8 cellular contexts compared by ENCODE assay signal in the genomic region with DNA sequence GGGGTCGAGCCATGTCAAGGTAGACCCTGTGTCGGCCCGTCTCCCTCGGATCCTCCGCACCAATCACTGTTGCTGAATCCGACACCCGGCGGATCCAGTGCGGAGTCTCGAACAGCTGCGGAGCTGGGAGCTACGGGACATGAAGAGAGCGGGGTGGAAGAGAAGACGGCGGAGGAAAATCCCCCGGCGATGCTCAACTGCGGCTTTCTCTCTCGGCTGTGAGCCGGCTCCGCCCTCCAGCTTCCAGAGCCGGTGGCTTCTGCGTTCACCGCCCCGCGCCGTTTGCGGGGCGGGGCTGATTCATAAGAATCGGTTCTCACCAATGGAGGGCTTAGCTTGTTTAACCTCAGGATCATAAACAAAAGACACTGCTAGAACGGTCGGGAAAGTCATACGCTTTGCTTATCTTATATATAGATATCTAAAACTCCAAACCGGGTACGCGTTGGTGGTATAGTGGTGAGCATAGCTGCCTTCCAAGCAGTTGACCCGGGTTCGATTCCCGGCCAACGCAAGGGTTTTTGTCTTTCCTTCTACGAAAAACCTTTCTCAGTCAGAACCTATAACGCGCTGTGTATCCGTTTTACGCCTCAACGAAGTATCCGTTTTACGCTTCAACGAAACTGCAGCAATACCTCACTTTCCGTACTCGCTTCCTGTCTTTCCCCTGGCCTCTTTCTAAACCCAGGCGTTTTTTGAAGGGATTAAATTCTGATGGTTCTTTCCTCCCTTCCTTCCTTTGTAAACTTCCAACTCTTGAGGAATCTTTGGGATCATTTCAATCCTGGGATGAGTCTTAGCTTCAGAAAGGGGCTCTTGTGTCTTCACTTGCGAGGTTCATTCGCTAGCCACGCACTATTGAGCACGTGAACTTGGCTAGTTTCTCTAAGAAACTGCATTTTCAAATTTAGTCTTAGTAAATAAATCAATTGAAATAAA. TPM values are rescaled to one million over a fixed set of nuclear protein-coding genes. Genes with fewer than 3 reads are reported as not detected.
DNase-seq lines count a peak whose midpoint lies in the region; ATAC-seq and TF ChIP-seq lines count a peak whose summit lies in the region.
"Not testable (repeated sequence)": the region's sequence is repeated elsewhere in the genome, so short reads cannot be mapped to it uniquely, and the experiment has no call there.

No MANE protein-coding gene starts in this region.

- POLR2A ChIA-PET in activated CD4-positive, alpha-beta T cell treated with anti-CD3 and anti-CD28 coated beads, Interleukin-2, amount 10 ng/mL, durations not matched to agents 7 days and 5 days (lab: Charles Lee), result not testable (repeated sequence)

- H3K27ac ChIP-seq in coronary artery, result peak overlapping the region; percentile 72 to 89
- H3K27ac ChIP-seq in layer of hippocampus (ENCODE audit: low read depth, low read length), result peak overlapping the region; percentile 91

- H3K4me3 ChIP-seq in coronary artery, result peak overlapping the region; percentile 78

- not testable (repeated sequence) for H3K27me3 ChIP-seq in layer of hippocampus (ENCODE audit: control insufficient read depth, insufficient read depth, low read length)

- peak overlapping the region; percentile 97 for H3K27ac Mint-ChIP-seq in activated CD4-positive, alpha-beta T cell treated with anti-CD3 and anti-CD28 coated beads, Interleukin-2, amount 10 ng/mL, durations not matched to agents 7 days and 5 days

- DNase-seq in Ammon's horn (ENCODE audit: low spot score) (peak; percentile 82), NCI-H526 treated with DMSO at 0.1 percent for 48 hours (lab: John Stamatoyannopoulos, UW) (peak; percentile 98), coronary artery (ENCODE audit: low spot score) (peak; percentile 85)
- peak; percentile 92 for DNase-seq in activated CD4-positive, alpha-beta T cell treated with anti-CD3 and anti-CD28 coated beads, Interleukin-2, amount 10 ng/mL, durations not matched to agents 7 days and 5 days
- DNase-seq in stimulated activated CD4-positive, alpha-beta T cell treated with anti-CD3 and anti-CD28 coated beads, Interleukin-1b, Interleukin-23, amount 100 ng/mL, for 1 hour (ENCODE audit: low read depth in 2 of 2), result peak; percentile 77 to 90

- H3K27me3 Mint-ChIP-seq in activated CD4-positive, alpha-beta T cell treated with anti-CD3 and anti-CD28 coated beads, Interleukin-2, amount 10 ng/mL, durations not matched to agents 7 days and 5 days, result peaks cover 26% of the 10 kb centered on the region

- TF ChIP-seq CTCF in coronary artery (IDR thresholded peaks at IDR 0.05), result not testable (repeated sequence)

- not testable (repeated sequence) for H3K9me3 Mint-ChIP-seq in activated CD4-positive, alpha-beta T cell treated with anti-CD3 and anti-CD28 coated beads, Interleukin-2, amount 10 ng/mL, durations not matched to agents 7 days and 5 days

- CTCF ChIA-PET in activated CD4-positive, alpha-beta T cell treated with anti-CD3 and anti-CD28 coated beads, Interleukin-2, amount 10 ng/mL, durations not matched to agents 7 days and 5 days (lab: Charles Lee), result interaction anchor here (0.6 to 1.2 kb wide), 4 partner anchors 9 to 207 kb away, joined by 3 to 5 read pairs (median 3); no protein-coding TSS in a partner anchor

- not testable (repeated sequence) for H3K36me3 Mint-ChIP-seq in activated CD4-positive, alpha-beta T cell treated with anti-CD3 and anti-CD28 coated beads, Interleukin-2, amount 10 ng/mL, durations not matched to agents 7 days and 5 days (ENCODE audit: low read depth)

- H3K4me1 Mint-ChIP-seq in activated CD4-positive, alpha-beta T cell treated with anti-CD3 and anti-CD28 coated beads, Interleukin-2, amount 10 ng/mL, durations not matched to agents 7 days and 5 days, result peaks cover 18% of the 10 kb centered on the region

- peak; percentile 66 for ATAC-seq in GM19372 (IDR thresholded peaks at IDR 0.05; ENCODE audit: low read depth, unreplicated experiment)
- peak; percentile 55 for ATAC-seq in HG03469 (IDR thresholded peaks at IDR 0.05; ENCODE audit: unreplicated experiment)

- peak overlapping the region; percentile 92 for H3K4me3 Mint-ChIP-seq in activated CD4-positive, alpha-beta T cell treated with anti-CD3 and anti-CD28 coated beads, Interleukin-2, amount 10 ng/mL, durations not matched to agents 7 days and 5 days

RNA-seq across cellular contexts. Expression of a gene that starts 6.6 kb away (rescaled TPM):
- total RNA-seq in activated CD4-positive, alpha-beta T cell treated with anti-CD3 and anti-CD28 coated beads, Interleukin-2, amount 10 ng/mL, durations not matched to agents 7 days and 5 days, result under 1 TPM in 1 of 2 experiments, not detected in 1; 0.07 TPM

RNA-seq across cellular contexts. Expression of a gene that starts 18.7 kb away (rescaled TPM):
- total RNA-seq in activated CD4-positive, alpha-beta T cell treated with anti-CD3 and anti-CD28 coated beads, Interleukin-2, amount 10 ng/mL, durations not matched to agents 7 days and 5 days, result not detected

RNA-seq across cellular contexts. Expression of a gene that starts 25.7 kb away (rescaled TPM):
- not detected for total RNA-seq in activated CD4-positive, alpha-beta T cell treated with anti-CD3 and anti-CD28 coated beads, Interleukin-2, amount 10 ng/mL, durations not matched to agents 7 days and 5 days

Comparison
In these comparisons a context has a peak if more than half of its experiments do, and no peak if none do; other contexts are left out.
1. Peak in every context shown above with its lines: DNase-seq, ATAC-seq, H3K4me3 ChIP-seq and H3K27ac ChIP-seq.